In genomic region chr4:8402640-8403039, GRCh38 we compare ENCODE assay signal across 12 cellular contexts. TPM values are rescaled to one million over a fixed set of nuclear protein-coding genes. Genes with fewer than 3 reads are reported as not detected.
A peak's percentile ranks its signal among the peaks of the same experiment; 100 is the strongest.
DNase-seq lines count a peak whose midpoint lies in the region; ATAC-seq and TF ChIP-seq lines count a peak whose summit lies in the region.
"Had no signal": no experiment of that assay in that cellular context is flagged by ENCODE, and none has a peak within 500 bp of the region (broad histone marks: within the 10 kb centered on the region; RNA-seq: fewer than 3 reads in every experiment).

No MANE protein-coding gene starts in this region.

- 66 to 87% (median 83%) methylated on average over 14 of the region's 14 CpGs for WGBS in stomach, 5 donors

- no peak overlapping the region for H3K27ac Mint-ChIP-seq in progenitor cell of endocrine pancreas
- H3K27ac Mint-ChIP-seq: activated CD4-positive, alpha-beta T cell treated with anti-CD3 and anti-CD28 coated beads, Interleukin-2, amount 10 ng/mL, durations not matched to agents 7 days and 5 days; T-cell had no signal

- H3K36me3 ChIP-seq in adipocyte (ENCODE audit: control insufficient read depth, insufficient read depth, low read length, severe bottlenecking) (peaks cover 33% of the 10 kb centered on the region), stomach (peaks cover 27 to 82% (median 72%) of the 10 kb centered on the region in 4 donors)

- TF ChIP-seq CTCF in HL-60 (IDR thresholded peaks at IDR 0.05; ENCODE audit: insufficient read depth, low read length) = no peak
- TF ChIP-seq CTCF in stomach (IDR thresholded peaks at IDR 0.05) = no peak
- no peak for TF ChIP-seq CTCF in progenitor cell of endocrine pancreas (IDR thresholded peaks at IDR 0.05; ENCODE audit: unreplicated experiment)

- peaks cover 22% of the 10 kb centered on the region for H3K36me3 Mint-ChIP-seq in progenitor cell of endocrine pancreas (ENCODE audit: insufficient read depth)

- H3K27ac ChIP-seq in HL-60 (replicated peaks) (peak overlapping the region; percentile 72), stomach (peak overlapping the region in 4 of 5 donors; percentile 15 to 69 (median 54))
- H3K27ac ChIP-seq: cardiac muscle cell had no signal

- H3K9me3 ChIP-seq in adipocyte (ENCODE audit: control insufficient read depth, low read length) (no peaks in the 10 kb centered on the region), stomach (no peaks in the 10 kb centered on the region)
- H3K9me3 ChIP-seq: mucosa of descending colon had no signal

- no peak overlapping the region for H3K4me3 Mint-ChIP-seq in progenitor cell of endocrine pancreas (ENCODE audit: low read depth)
- H3K4me3 Mint-ChIP-seq: activated CD4-positive, alpha-beta T cell treated with anti-CD3 and anti-CD28 coated beads, Interleukin-2, amount 10 ng/mL, durations not matched to agents 7 days and 5 days; T-cell had no signal

- intact Hi-C loops in stomach (cut with DNase I; ENCODE audit: low total_unique reads) = no loop called here

- no peak for TF ChIP-seq EP300 in stomach (IDR thresholded peaks at IDR 0.05)

- no peaks in the 10 kb centered on the region for H3K27me3 Mint-ChIP-seq in progenitor cell of endocrine pancreas
- H3K27me3 Mint-ChIP-seq: activated CD4-positive, alpha-beta T cell treated with anti-CD3 and anti-CD28 coated beads, Interleukin-2, amount 10 ng/mL, durations not matched to agents 7 days and 5 days; T-cell had no signal

- no peak for TF ChIP-seq POLR2A in stomach (IDR thresholded peaks at IDR 0.05)

- peak overlapping the region; percentile 30 for H3K9ac ChIP-seq in adipocyte (ENCODE audit: low read length)

- H3K4me1 Mint-ChIP-seq in progenitor cell of endocrine pancreas (ENCODE audit: low read depth) = no peaks in the 10 kb centered on the region
- H3K4me1 Mint-ChIP-seq: activated CD4-positive, alpha-beta T cell treated with anti-CD3 and anti-CD28 coated beads, Interleukin-2, amount 10 ng/mL, durations not matched to agents 7 days and 5 days; T-cell had no signal

- ATAC-seq in left lobe of liver (peak; percentile 35), GM21786 (IDR thresholded peaks at IDR 0.05; ENCODE audit: unreplicated experiment) (no peak), HG02870 (IDR thresholded peaks at IDR 0.05; ENCODE audit: unreplicated experiment) (no peak)

- DNase-seq in HL-60 (ENCODE audit: low read depth in 1 of 2, low spot score in 1 of 2) (peak in 1 of 2 experiments; percentile 89), adipocyte (ENCODE audit: low read depth) (no peak), left lobe of liver (ENCODE audit: low spot score) (no peak), stomach (no peak), progenitor cell of endocrine pancreas (ENCODE audit: low spot score, unreplicated experiment) (no peak), iPS-NIHi11 (ENCODE audit: low spot score) (no peak)

- H3K4me1 ChIP-seq in adipocyte (ENCODE audit: control insufficient read depth, insufficient read depth, low read length) (peaks cover 14% of the 10 kb centered on the region), stomach (peaks cover 0 to 31% (median 10%) of the 10 kb centered on the region in 4 donors)

- H3K4me3 ChIP-seq in HL-60 (replicated peaks; ENCODE audit: insufficient read depth, low read length) (no peak overlapping the region), adipocyte (ENCODE audit: low read length) (no peak overlapping the region), stomach (no peak overlapping the region)
- H3K4me3 ChIP-seq: cardiac muscle cell, mucosa of descending colon had no signal

- no peaks in the 10 kb centered on the region for H3K27me3 ChIP-seq in HL-60 (ENCODE audit: insufficient read depth, poor library complexity, severe bottlenecking)
- no peaks in the 10 kb centered on the region for H3K27me3 ChIP-seq in adipocyte (replicated peaks; ENCODE audit: control insufficient read depth, insufficient read depth, low read length)
- no peaks in the 10 kb centered on the region for H3K27me3 ChIP-seq in stomach
- H3K27me3 ChIP-seq: cardiac muscle cell had no signal

- H3K9me3 Mint-ChIP-seq in progenitor cell of endocrine pancreas (ENCODE audit: low read depth) = peaks cover 7% of the 10 kb centered on the region
- H3K9me3 Mint-ChIP-seq: activated CD4-positive, alpha-beta T cell treated with anti-CD3 and anti-CD28 coated beads, Interleukin-2, amount 10 ng/mL, durations not matched to agents 7 days and 5 days; T-cell had no signal

RNA-seq across cellular contexts. Expression of gene ACOX3, which starts 37.9 kb away (rescaled TPM):
- total RNA-seq in left lobe of liver = 21.3 TPM
- total RNA-seq in stomach = 10 to 100 TPM; 23.3 to 45.5 (median 37.9) TPM
- polyA plus RNA-seq in stomach = 10 to 100 TPM; 13.5 to 43.7 (median 22.4) TPM
- 22.6 and 25.3 TPM in 2 replicates for total RNA-seq in progenitor cell of endocrine pancreas

RNA-seq across cellular contexts. Expression of gene TRMT44, which starts 37.9 kb away (rescaled TPM):
- total RNA-seq in left lobe of liver (11.6 TPM), stomach (10 to 100 TPM in 3 of 5 donors, 1 to 10 TPM in 2; 1.8 to 39.7 (median 13.3) TPM), progenitor cell of endocrine pancreas (29.1 and 31.0 TPM in 2 replicates)
- polyA plus RNA-seq in stomach = 1 to 10 TPM; 5.6 to 6.9 (median 6.7) TPM
